1 cellular context compared by ENCODE assay signal in the genomic region with DNA sequence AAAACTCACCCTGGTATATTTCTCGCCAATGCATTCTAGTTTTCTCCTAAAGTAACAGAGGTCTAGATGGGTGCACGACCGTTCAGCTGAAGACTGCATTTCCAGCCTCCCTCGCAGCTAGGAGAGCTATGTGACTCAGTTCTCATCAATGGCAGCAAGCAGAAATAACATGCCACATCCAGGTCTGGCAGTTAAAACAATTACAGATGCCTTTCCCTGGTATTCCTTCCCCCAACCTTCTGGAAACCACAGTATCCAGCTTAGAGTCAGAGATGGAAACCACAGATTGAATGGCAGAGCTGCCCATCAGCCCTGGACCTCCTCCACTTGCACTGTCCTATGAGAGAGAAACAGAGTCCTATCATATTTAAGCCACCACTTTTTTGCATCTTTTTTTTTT.
TF ChIP-seq lines count a peak whose summit lies in the region.

No MANE protein-coding gene starts in this region.

TF ChIP-seq in IMR-90, 13 proteins besides CTCF, POLR2A, EP300 and RAD21:
- no peak for TF ChIP-seq MAZ (IDR thresholded peaks at IDR 0.05; ENCODE audit: borderline replicate concordance, low read depth, low read length)
- TF ChIP-seq NFE2L2 (IDR thresholded peaks at IDR 0.05; ENCODE audit: low read depth, low read length): no peak
- TF ChIP-seq BHLHE40 (IDR thresholded peaks at IDR 0.05; ENCODE audit: low read depth, low read length): no peak
- no peak for TF ChIP-seq RCOR1 (IDR thresholded peaks at IDR 0.05; ENCODE audit: insufficient replicate concordance, low read length)
- TF ChIP-seq SMC3 (IDR thresholded peaks at IDR 0.05; ENCODE audit: low read depth, low read length): no peak
- TF ChIP-seq USF2 (IDR thresholded peaks at IDR 0.05; ENCODE audit: low read depth, low read length): no peak
- no peak for TF ChIP-seq RFX5 (IDR thresholded peaks at IDR 0.05; ENCODE audit: low read depth, low read length)
- TF ChIP-seq, protein P1, sequence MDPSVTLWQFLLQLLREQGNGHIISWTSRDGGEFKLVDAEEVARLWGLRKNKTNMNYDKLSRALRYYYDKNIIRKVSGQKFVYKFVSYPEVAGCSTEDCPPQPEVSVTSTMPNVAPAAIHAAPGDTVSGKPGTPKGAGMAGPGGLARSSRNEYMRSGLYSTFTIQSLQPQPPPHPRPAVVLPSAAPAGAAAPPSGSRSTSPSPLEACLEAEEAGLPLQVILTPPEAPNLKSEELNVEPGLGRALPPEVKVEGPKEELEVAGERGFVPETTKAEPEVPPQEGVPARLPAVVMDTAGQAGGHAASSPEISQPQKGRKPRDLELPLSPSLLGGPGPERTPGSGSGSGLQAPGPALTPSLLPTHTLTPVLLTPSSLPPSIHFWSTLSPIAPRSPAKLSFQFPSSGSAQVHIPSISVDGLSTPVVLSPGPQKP (IDR thresholded peaks at IDR 0.05; ENCODE audit: borderline replicate concordance, low read depth, low read length): no peak
- no peak for TF ChIP-seq MXI1 (IDR thresholded peaks at IDR 0.05; ENCODE audit: borderline replicate concordance, low read depth, low read length)
- no peak for TF ChIP-seq MAFK (IDR thresholded peaks at IDR 0.05; ENCODE audit: low read depth, low read length)
